Comparison of ENCODE assay signal across 10 cellular contexts in genomic region chr10:28217848-28218247, GRCh38.
DNase-seq lines count a peak whose midpoint lies in the region; ATAC-seq, FAIRE-seq and TF ChIP-seq lines count a peak whose summit lies in the region.
"Had no signal": no experiment of that assay in that cellular context is flagged by ENCODE, and none has a peak within 500 bp of the region (broad histone marks: within the 10 kb centered on the region; RNA-seq: fewer than 3 reads in every experiment).

No MANE protein-coding gene starts in this region.

- no peak overlapping the region for H2AFZ ChIP-seq in MM.1S (ENCODE audit: low read length)

- H3K27me3 ChIP-seq in BLaER1 treated with 17β-estradiol and CSF1 and Interleukin-3, amounts not matched to agents 10 nM and 100 nM: no peaks in the 10 kb centered on the region
- H3K27me3 ChIP-seq in MM.1S (replicated peaks; ENCODE audit: insufficient read depth, low read length): no peaks in the 10 kb centered on the region

- peak; percentile 42 for DNase-seq in HTR-8/SVneo (ENCODE audit: insufficient read length, low spot score)
- peak; percentile 50 to 73 for DNase-seq in cardiac fibroblast (ENCODE audit: low read depth in 2 of 2)
- DNase-seq in omental fat pad (ENCODE audit: low spot score): no peak
- no peak for DNase-seq in hippocampal formation (lab: John Stamatoyannopoulos, UW)
- DNase-seq in NK-92 (lab: John Stamatoyannopoulos, UW; ENCODE audit: unreplicated experiment): no peak
- no peak for DNase-seq in MM.1S
- DNase-seq in 8988T: no peak
- DNase-seq: hypothalamus, NCI-H2171 treated with DMSO at 0.1 percent for 48 hours had no signal

- H3K27ac ChIP-seq in BLaER1 treated with 17β-estradiol and CSF1 and Interleukin-3, amounts not matched to agents 10 nM and 100 nM: peak overlapping the region in 2 of 11 experiments; percentile 50 to 61; a peak in 2 of 22 replicates
- no peak overlapping the region for H3K27ac ChIP-seq in MM.1S (ENCODE audit: low read length)

- no peak overlapping the region for H3K4me3 ChIP-seq in BLaER1 treated with 17β-estradiol and CSF1 and Interleukin-3, amounts not matched to agents 10 nM and 100 nM
- H3K4me3 ChIP-seq in cardiac fibroblast (replicated peaks in 1 of 2; ENCODE audit: low read depth in 2 of 2, low read length in 2 of 2) (no peak overlapping the region), MM.1S (ENCODE audit: low read length) (no peak overlapping the region)

- peak; percentile 88 for ATAC-seq in omental fat pad (ENCODE audit: low FRiP score)

- no peaks in the 10 kb centered on the region for H3K9me2 ChIP-seq in MM.1S (replicated peaks; ENCODE audit: insufficient read depth, low read length)

- peak overlapping the region; percentile 25 to 68 (median 45); a peak in 21 of 22 replicates for H3K4me2 ChIP-seq in BLaER1 treated with 17β-estradiol and CSF1 and Interleukin-3, amounts not matched to agents 10 nM and 100 nM
- H3K4me2 ChIP-seq in MM.1S (ENCODE audit: low read depth, low read length): no peak overlapping the region

- H3K4me1 ChIP-seq in BLaER1 treated with 17β-estradiol and CSF1 and Interleukin-3, amounts not matched to agents 10 nM and 100 nM: peaks cover 6 to 23% (median 12%) of the 10 kb centered on the region in 10 experiments; a peak in 14 of 20 replicates
- no peaks in the 10 kb centered on the region for H3K4me1 ChIP-seq in MM.1S (ENCODE audit: low read length)

- peak; percentile 55 for FAIRE-seq in HTR-8/SVneo (lab: Jason Lieb, UNC)

- peak overlapping the region in 1 of 11 experiments; percentile 41; a peak in 1 of 22 replicates for H3K9ac ChIP-seq in BLaER1 treated with 17β-estradiol and CSF1 and Interleukin-3, amounts not matched to agents 10 nM and 100 nM
- no peak overlapping the region for H3K9ac ChIP-seq in MM.1S (ENCODE audit: low read length)

- TF ChIP-seq CTCF in cardiac fibroblast (IDR thresholded peaks at IDR 0.05; ENCODE audit: low read depth, low read length) (no peak), omental fat pad (IDR thresholded peaks at IDR 0.05) (no peak), MM.1S (IDR thresholded peaks at IDR 0.05; ENCODE audit: low read length) (no peak)

- no peaks in the 10 kb centered on the region for H3F3A ChIP-seq in MM.1S (ENCODE audit: insufficient read depth, low read length)

- no peaks in the 10 kb centered on the region for H4K20me1 ChIP-seq in BLaER1 treated with 17β-estradiol and CSF1 and Interleukin-3, amounts not matched to agents 10 nM and 100 nM
- H4K20me1 ChIP-seq in MM.1S (ENCODE audit: insufficient read depth, low read length): no peaks in the 10 kb centered on the region

- peaks cover 0 to 16% (median 0%) of the 10 kb centered on the region in 11 experiments; a peak in 2 of 22 replicates for H3K9me3 ChIP-seq in BLaER1 treated with 17β-estradiol and CSF1 and Interleukin-3, amounts not matched to agents 10 nM and 100 nM (replicated peaks in 1 of 11)
- H3K9me3 ChIP-seq in MM.1S (replicated peaks; ENCODE audit: insufficient read depth, low read length): no peaks in the 10 kb centered on the region

- no peaks in the 10 kb centered on the region for H3K36me3 ChIP-seq in BLaER1 treated with 17β-estradiol and CSF1 and Interleukin-3, amounts not matched to agents 10 nM and 100 nM
- no peaks in the 10 kb centered on the region for H3K36me3 ChIP-seq in MM.1S (replicated peaks; ENCODE audit: insufficient read depth, low read length)

- no peaks in the 10 kb centered on the region for H3K79me2 ChIP-seq in MM.1S (ENCODE audit: low read length)

Comparison
In these comparisons a context has a peak if more than half of its experiments do, and no peak if none do; other contexts are left out.
1. DNase-seq: peak in HTR-8/SVneo (single experiment) and cardiac fibroblast (2 of 2); none in omental fat pad (single experiment), hippocampal formation (0 of 2), NK-92 (single experiment), MM.1S (single experiment) and 8988T (single experiment).